ENCODE assay signal across 24 cellular contexts in the genomic region with DNA sequence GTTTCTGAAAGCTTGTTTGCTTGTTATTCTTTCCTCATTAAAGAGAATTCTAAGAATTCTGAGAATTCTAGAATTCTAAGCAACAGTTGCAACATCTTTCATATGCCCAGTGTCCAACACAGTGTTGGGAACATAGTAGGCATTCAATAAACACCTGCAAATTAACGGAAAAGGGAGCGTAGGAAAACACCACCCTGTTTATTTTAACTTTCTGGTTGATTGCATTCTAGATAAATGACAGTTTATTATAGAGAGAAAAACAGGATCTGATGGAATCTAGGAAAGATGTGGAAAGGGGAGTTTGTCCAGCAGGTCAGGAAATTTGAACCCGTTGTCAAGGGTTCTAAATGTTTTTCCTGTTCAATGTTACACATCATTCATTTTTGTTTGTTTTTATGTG. TPM values are rescaled to one million over a fixed set of nuclear protein-coding genes. Genes with fewer than 3 reads are reported as not detected.
"Had no signal": no experiment of that assay in that cellular context is flagged by ENCODE, and none has a peak within 500 bp of the region (broad histone marks: within the 10 kb centered on the region; RNA-seq: fewer than 3 reads in every experiment).

No MANE protein-coding gene starts in this region.

- DNase-seq: activated CD4-positive, alpha-beta T cell treated with anti-CD3 and anti-CD28 coated beads for 48 hours; activated CD8-positive, alpha-beta memory T cell treated with anti-CD3 and anti-CD28 coated beads, Interleukin-2, amount 50 U/mL, for 4 hours; activated CD8-positive, alpha-beta T cell treated with anti-CD3 and anti-CD28 coated beads, Interleukin-2, amount 10 ng/mL, durations not matched to agents 7 days and 5 days; activated effector memory CD4-positive, alpha-beta T cell treated with anti-CD3 and anti-CD28 coated beads, Interleukin-2, amount 50 U/mL, for 16 hours; activated T-cell treated with anti-CD3 and anti-CD28 coated beads, Interleukin-2, amount 50 U/mL, for 48 hours; amniotic stem cell; body of pancreas; caudate nucleus; effector CD8-positive, alpha-beta T cell; foreskin melanocyte; mucosa of descending colon; naive thymus-derived CD4-positive, alpha-beta T cell; stimulated activated CD4-positive, alpha-beta T cell treated with anti-CD3 and anti-CD28 coated beads, Interleukin-4, amount 100 ng/mL, for 4 hours; stimulated activated CD8-positive, alpha-beta memory T cell treated with anti-CD3 and anti-CD28 coated beads, Interleukin-4, amount 100 ng/mL, for 48 hours; stimulated activated naive CD4-positive, alpha-beta T cell treated with Interleukin-2 at 50 U/mL for 16 hours; substantia nigra; T-helper 2 cell; transverse colon had no signal

- H3K27me3 ChIP-seq: body of pancreas, neutrophil, transverse colon had no signal

- H3K36me3 Mint-ChIP-seq: activated naive CD4-positive, alpha-beta T cell treated with anti-CD3 and anti-CD28 coated beads, Interleukin-2, amount 50 U/mL, for 24 hours; naive thymus-derived CD4-positive, alpha-beta T cell; WTC11 had no signal

- H3K27ac ChIP-seq: body of pancreas, neutrophil, transverse colon had no signal

- H3K27ac Mint-ChIP-seq: activated CD8-positive, alpha-beta T cell treated with anti-CD3 and anti-CD28 coated beads, Interleukin-2, amount 10 ng/mL, durations not matched to agents 7 days and 5 days; activated naive CD4-positive, alpha-beta T cell treated with anti-CD3 and anti-CD28 coated beads, Interleukin-2, amount 50 U/mL, for 24 hours; naive thymus-derived CD4-positive, alpha-beta T cell; WTC11 had no signal

- ATAC-seq: activated CD8-positive, alpha-beta T cell treated with anti-CD3 and anti-CD28 coated beads, Interleukin-2, amount 10 ng/mL, durations not matched to agents 7 days and 5 days; body of pancreas; mucosa of descending colon; naive thymus-derived CD4-positive, alpha-beta T cell; WTC11 had no signal

- H3K4me1 Mint-ChIP-seq: activated naive CD4-positive, alpha-beta T cell treated with anti-CD3 and anti-CD28 coated beads, Interleukin-2, amount 50 U/mL, for 24 hours had no signal

- H3K4me3 Mint-ChIP-seq: activated CD8-positive, alpha-beta T cell treated with anti-CD3 and anti-CD28 coated beads, Interleukin-2, amount 10 ng/mL, durations not matched to agents 7 days and 5 days; activated naive CD4-positive, alpha-beta T cell treated with anti-CD3 and anti-CD28 coated beads, Interleukin-2, amount 50 U/mL, for 24 hours; naive thymus-derived CD4-positive, alpha-beta T cell; WTC11 had no signal

- H3K4me1 ChIP-seq: body of pancreas, transverse colon had no signal

- H3K9me3 ChIP-seq: body of pancreas, mucosa of descending colon, neutrophil, transverse colon had no signal

- H3K36me3 ChIP-seq: neutrophil, transverse colon had no signal

- H3K4me2 ChIP-seq: smooth muscle cell had no signal

- H3K4me3 ChIP-seq: body of pancreas, coronary artery, lung, mucosa of descending colon, smooth muscle cell, transverse colon had no signal

RNA-seq across cellular contexts. Expression of a gene that starts 24.2 kb away (rescaled TPM):
- total RNA-seq: activated CD8-positive, alpha-beta T cell treated with anti-CD3 and anti-CD28 coated beads, Interleukin-2, amount 10 ng/mL, durations not matched to agents 7 days and 5 days; naive thymus-derived CD4-positive, alpha-beta T cell had no signal
- polyA plus RNA-seq: naive thymus-derived CD4-positive, alpha-beta T cell had no signal
